1 cellular context compared by ENCODE assay signal in the genomic region with DNA sequence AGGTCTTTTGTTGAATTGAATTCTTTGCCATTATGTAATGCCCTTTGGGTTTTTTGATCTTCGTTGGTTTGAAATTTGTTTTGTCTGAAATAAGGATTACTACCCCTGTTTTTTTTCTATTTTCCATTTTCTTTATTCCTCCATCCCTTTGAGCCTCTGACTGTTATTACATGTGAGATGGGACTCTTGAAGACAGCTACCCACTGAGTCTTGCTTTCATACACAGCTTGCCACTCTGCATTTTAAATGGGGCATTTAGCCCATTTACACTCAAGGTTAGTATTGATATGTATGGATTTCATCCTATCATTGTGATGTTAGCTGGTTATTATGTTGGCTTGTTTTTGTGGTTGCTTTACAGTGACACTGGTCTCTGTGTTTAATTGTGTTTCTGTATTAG.
A peak's percentile ranks its signal among the peaks of the same experiment; 100 is the strongest.
TF ChIP-seq lines count a peak whose summit lies in the region.

No MANE protein-coding gene starts in this region.

TF ChIP-seq in WTC11, 78 proteins besides CTCF, POLR2A, EP300 and RAD21 (continued from another document):
- peak; percentile 67; the same call in 1 of the 2 replicates for TF ChIP-seq TEAD1 (CRISPR knock-in tag; IDR thresholded peaks at IDR 0.05)
